ENCODE assay signal across 28 cellular contexts in the genomic region with DNA sequence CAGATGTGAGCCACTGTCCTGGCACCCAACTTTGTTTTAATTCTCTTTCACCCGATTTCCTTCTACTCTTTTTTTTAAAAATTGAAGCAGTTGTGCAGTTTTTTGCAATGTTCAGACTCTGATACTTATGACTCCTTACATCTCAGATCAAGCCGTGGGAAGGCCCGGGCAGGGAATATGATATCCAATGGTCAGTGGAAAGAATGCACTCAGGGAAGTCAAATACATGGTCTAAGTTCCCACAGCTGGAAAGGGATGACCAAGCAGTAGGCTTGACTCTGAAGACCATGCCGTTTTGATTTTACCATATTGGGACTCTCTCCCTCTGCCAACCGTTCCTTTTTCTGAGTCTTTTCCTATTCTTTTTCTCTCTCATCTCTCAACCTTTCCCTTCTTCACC.
"Had no signal": no experiment of that assay in that cellular context is flagged by ENCODE, and none has a peak within 500 bp of the region (broad histone marks: within the 10 kb centered on the region; RNA-seq: fewer than 3 reads in every experiment).

No MANE protein-coding gene starts in this region.

- H3K36me3 ChIP-seq: adrenal gland, cardiac muscle cell, esophagus squamous epithelium, pancreas, prostate gland, sigmoid colon, thyroid gland, upper lobe of left lung, vagina had no signal

- H3K27me3 ChIP-seq: cardiac muscle cell, pancreas, sigmoid colon, thyroid gland, upper lobe of left lung, vagina had no signal

- H3K27me3 Mint-ChIP-seq: activated CD8-positive, alpha-beta T cell treated with anti-CD3 and anti-CD28 coated beads for 36 hours; activated naive CD8-positive, alpha-beta T cell; stimulated activated naive CD8-positive, alpha-beta T cell treated with anti-CD3 and anti-CD28 coated beads, Interleukin-15, amount 100 ng/mL, for 72 hours had no signal

- H3K4me3 Mint-ChIP-seq: activated B cell treated with CpG ODN at 0.5 μM for 24 hours; activated CD8-positive, alpha-beta T cell treated with anti-CD3 and anti-CD28 coated beads for 36 hours; activated naive CD8-positive, alpha-beta T cell; activated T-cell treated with anti-CD3 and anti-CD28 coated beads, Interleukin-2, amount 50 U/mL, for 72 hours; brain; nephron progenitor cell; stimulated activated naive CD8-positive, alpha-beta T cell treated with anti-CD3 and anti-CD28 coated beads, Interleukin-15, amount 100 ng/mL, for 72 hours; T-helper 2 cell treated with Interferon-gamma antibody and Interleukin-4, amounts not matched to agents 5 μg/mL and 100 μg/mL, for 36 hours had no signal

- H3K4me1 Mint-ChIP-seq: activated B cell treated with CpG ODN at 0.5 μM for 24 hours, nephron progenitor cell had no signal

- DNase-seq: activated B cell treated with CpG ODN at 0.5 μM for 24 hours; activated CD4-positive, alpha-beta T cell treated with anti-CD3 and anti-CD28 coated beads, Interleukin-2, amount 50 U/mL, for 1 hour; activated CD8-positive, alpha-beta T cell treated with anti-CD3 and anti-CD28 coated beads for 36 hours; activated effector memory CD4-positive, alpha-beta T cell treated with Interleukin-2 at 50 U/mL for 16 hours; activated naive CD4-positive, alpha-beta T cell treated with Interleukin-2 at 50 U/mL for 16 hours; activated T-cell treated with anti-CD3 and anti-CD28 coated beads for 4 hours; aorta; esophagus squamous epithelium; naive B cell; nephron progenitor cell; sigmoid colon; stimulated activated CD4-positive, alpha-beta T cell treated with anti-CD3 and anti-CD28 coated beads, Interleukin-15, amount 100 ng/mL, for 24 hours; stimulated activated CD4-positive, alpha-beta T cell treated with anti-CD3 and anti-CD28 coated beads, Interleukin-2, amount 100 ng/mL, for 24 hours; stimulated activated naive CD8-positive, alpha-beta T cell treated with anti-CD3 and anti-CD28 coated beads, Interleukin-15, amount 100 ng/mL, for 72 hours; T-helper 1 cell; thyroid gland had no signal

- H3K4me3 ChIP-seq: adrenal gland, cardiac muscle cell, esophagus squamous epithelium, pancreas, prostate gland, sigmoid colon, smooth muscle cell, thyroid gland, upper lobe of left lung, vagina had no signal

- H3K9me3 ChIP-seq: adrenal gland, esophagus squamous epithelium, pancreas, prostate gland, sigmoid colon, thyroid gland, upper lobe of left lung, vagina had no signal

- ATAC-seq: stimulated activated naive CD8-positive, alpha-beta T cell treated with anti-CD3 and anti-CD28 coated beads, Interleukin-15, amount 100 ng/mL, for 72 hours had no signal

- H3K27ac ChIP-seq: adrenal gland, cardiac muscle cell, epithelial cell of prostate, esophagus squamous epithelium, pancreas, prostate gland, sigmoid colon, thyroid gland, upper lobe of left lung, vagina had no signal

- H3K27ac Mint-ChIP-seq: activated B cell treated with CpG ODN at 0.5 μM for 24 hours; activated CD8-positive, alpha-beta T cell treated with anti-CD3 and anti-CD28 coated beads for 36 hours; activated T-cell treated with anti-CD3 and anti-CD28 coated beads, Interleukin-2, amount 50 U/mL, for 72 hours; brain; naive B cell; nephron progenitor cell; T-helper 2 cell treated with Interferon-gamma antibody and Interleukin-4, amounts not matched to agents 5 μg/mL and 100 μg/mL, for 36 hours had no signal

- H3K4me1 ChIP-seq: adrenal gland, esophagus squamous epithelium, prostate gland, sigmoid colon, thyroid gland, upper lobe of left lung, vagina had no signal

- H3K36me3 Mint-ChIP-seq: brain, naive B cell had no signal

- H3K9me3 Mint-ChIP-seq: activated B cell treated with CpG ODN at 0.5 μM for 24 hours; activated CD8-positive, alpha-beta T cell treated with anti-CD3 and anti-CD28 coated beads for 36 hours; activated T-cell treated with anti-CD3 and anti-CD28 coated beads, Interleukin-2, amount 50 U/mL, for 72 hours; naive B cell; nephron progenitor cell; stimulated activated naive CD8-positive, alpha-beta T cell treated with anti-CD3 and anti-CD28 coated beads, Interleukin-15, amount 100 ng/mL, for 72 hours; T-helper 2 cell treated with Interferon-gamma antibody and Interleukin-4, amounts not matched to agents 5 μg/mL and 100 μg/mL, for 36 hours had no signal
